Comparison of ENCODE assay signal across 2 cellular contexts in the genomic region with DNA sequence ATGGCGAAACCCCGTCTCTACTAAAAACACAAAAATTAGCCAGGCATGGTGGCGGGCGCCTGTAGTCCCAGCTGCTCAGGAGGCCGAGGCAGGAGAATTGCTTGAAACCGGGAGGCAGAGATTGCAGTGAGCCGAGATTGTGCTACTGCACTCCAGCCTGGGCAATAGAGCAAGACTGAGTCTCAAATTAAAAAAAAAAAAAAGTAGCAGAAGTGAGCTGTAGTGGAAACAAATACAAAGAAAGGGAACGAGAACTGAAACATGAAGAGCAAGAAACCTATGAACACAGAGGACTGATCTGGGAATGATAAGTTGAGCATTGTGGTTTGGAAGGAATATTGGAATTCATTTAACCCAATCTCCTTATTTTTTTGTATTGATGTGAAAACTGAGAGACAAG.
TF ChIP-seq lines count a peak whose summit lies in the region.

No MANE protein-coding gene starts in this region.

TF ChIP-seq in GM12891, 5 proteins besides CTCF, POLR2A, EP300 and RAD21:
- peak; percentile 16; the same call in 1 of the 2 replicates for TF ChIP-seq SPI1 (IDR thresholded peaks at IDR 0.05; ENCODE audit: low read depth, low read length)

TF ChIP-seq in K562, 482 proteins besides CTCF, POLR2A, EP300 and RAD21:
- TF ChIP-seq SMARCE1 (IDR thresholded peaks at IDR 0.05): 0 out of 2 replicates have a peak, but pooled peaks have one; percentile 22
TF ChIP-seq in K562: peak in this region for 1; not testable (repeated sequence) for 481.
